In genomic region chr5:56264417-56265025, GRCh38 we compare ENCODE assay signal across 8 cellular contexts. TPM values are rescaled to one million over a fixed set of nuclear protein-coding genes. Genes with fewer than 3 reads are reported as not detected.
DNase-seq lines count a peak whose midpoint lies in the region; ATAC-seq, FAIRE-seq and TF ChIP-seq lines count a peak whose summit lies in the region.

No MANE protein-coding gene starts in this region.

- TF ChIP-seq POLR2A in K562 (conservative IDR thresholded peaks at IDR 0.05) (no peak), upper lobe of left lung (IDR thresholded peaks at IDR 0.05) (no peak)

- no peaks in the 10 kb centered on the region for H3K9me1 ChIP-seq in K562 (ENCODE audit: control insufficient read depth, insufficient read depth, low read length)

- peak; percentile 85 for FAIRE-seq in K562 (lab: Jason Lieb, UNC)

- peak; percentile 29 for DNase-seq in AG08396 (ENCODE audit: low spot score)
- peak; percentile 19 for DNase-seq in GDM1 (lab: John Stamatoyannopoulos, UW)
- peak; percentile 25 for DNase-seq in NCI-H446 treated with DMSO at 0.1 percent for 48 hours (lab: John Stamatoyannopoulos, UW)
- DNase-seq in K562 (ENCODE audit: extremely low read depth in 1 of 4, low spot score in 3 of 4), result peak; percentile 42 to 62 (median 58)
- DNase-seq in kidney glomerular epithelial cell (lab: John Stamatoyannopoulos, UW), result peak; percentile 14
- DNase-seq in upper lobe of left lung, result peak in 1 of 2 donors; percentile 31

- H4K20me1 ChIP-seq in K562 (replicated peaks; ENCODE audit: control insufficient read depth, insufficient read depth, low read length), result no peaks in the 10 kb centered on the region

- H3K9me3 ChIP-seq in K562 (replicated peaks; ENCODE audit: control insufficient read depth, insufficient read depth, low read depth, low read length) (no peaks in the 10 kb centered on the region), upper lobe of left lung (no peaks in the 10 kb centered on the region)

- H3K36me3 ChIP-seq in K562 (ENCODE audit: control insufficient read depth, insufficient read depth, low read length) (no peaks in the 10 kb centered on the region), upper lobe of left lung (no peaks in the 10 kb centered on the region)

- POLR2A ChIA-PET in K562 (lab: Yijun Ruan, JAX), result interaction anchor here (0.6 kb wide), 1 partner anchor 996 kb away, joined by 3 read pairs; no protein-coding TSS in a partner anchor

- ATAC-seq in K562 (peak; percentile 91), upper lobe of left lung (ENCODE audit: low FRiP score in 2 of 2) (peak; percentile 65 to 76), GM19463 (IDR thresholded peaks at IDR 0.05; ENCODE audit: unreplicated experiment) (no peak), GM18861 (IDR thresholded peaks at IDR 0.05; ENCODE audit: unreplicated experiment) (no peak)

- no TSS peak for BruUV-seq in K562 (replicated peaks; lab: Mats Ljungman, UMichigan)

- H3K4me1 ChIP-seq in K562 (replicated peaks in 1 of 2; ENCODE audit: control insufficient read depth in 2 of 2, insufficient read depth in 2 of 2, low read length in 2 of 2) (peaks cover 0 to under 1% of the 10 kb centered on the region in 2 experiments; a peak in 1 of 5 replicates), upper lobe of left lung (peaks cover 0 to 4% (median 0%) of the 10 kb centered on the region in 4 donors)

- intact Hi-C loops in K562 (cut with micrococcal nuclease), result no loop called here

- no peaks in the 10 kb centered on the region for H3K27me3 ChIP-seq in K562 (ENCODE audit: control insufficient read depth in 2 of 2, insufficient read depth in 2 of 2, low read length in 2 of 2)
- H3K27me3 ChIP-seq in upper lobe of left lung, result no peaks in the 10 kb centered on the region

- no peak overlapping the region for H3K27ac ChIP-seq in K562 (ENCODE audit: extremely low read depth, low read depth, low read length)
- no peak overlapping the region for H3K27ac ChIP-seq in upper lobe of left lung

- no peaks in the 10 kb centered on the region for H3K79me2 ChIP-seq in K562 (ENCODE audit: control insufficient read depth, insufficient read depth, low read length)

- peak; percentile 30 to 78; a peak in 3 of 4 replicates for TF ChIP-seq RAD21 in K562 (CRISPR knock-in tag; conservative IDR thresholded peaks at IDR 0.05 in 1 of 2, IDR thresholded peaks at IDR 0.05 in 1 of 2)

- no peak overlapping the region for H3K4me3 ChIP-seq in K562
- no peak overlapping the region for H3K4me3 ChIP-seq in upper lobe of left lung

- H3K4me2 ChIP-seq in K562 (ENCODE audit: insufficient read depth, low read length), result no peak overlapping the region

- no peak overlapping the region for H3K9ac ChIP-seq in K562 (ENCODE audit: insufficient read depth in 1 of 2, low read depth in 2 of 2, low read length in 2 of 2)

- TF ChIP-seq EP300 in K562 (IDR thresholded peaks at IDR 0.05; ENCODE audit: low read length), result no peak
- no peak for TF ChIP-seq EP300 in upper lobe of left lung (IDR thresholded peaks at IDR 0.05)

- WGBS in K562 (ENCODE audit: insufficient coverage, low coverage, missing lambda C conversion rate), result 50% methylated on average over 5 of the region's 5 CpGs
- 56 to 59% methylated on average over 5 of the region's 5 CpGs for WGBS in upper lobe of left lung, 2 donors

- CTCF ChIA-PET in K562 (lab: Yijun Ruan, JAX; ENCODE audit: low intra/inter-chr PET ratio), result interaction anchor here (1.1 kb wide), 1 partner anchor 329 kb away, joined by 4 read pairs; no protein-coding TSS in a partner anchor

- no peak overlapping the region for H2AFZ ChIP-seq in K562 (ENCODE audit: low read depth, low read length)

- TF ChIP-seq CTCF in K562 (IDR thresholded peaks at IDR 0.05 in 2 of 3, conservative IDR thresholded peaks at IDR 0.05 in 1 of 3; ENCODE audit: insufficient read depth in 2 of 3, low read depth in 1 of 3, low read length in 3 of 3) (peak; percentile 71 to 91 (median 81)), upper lobe of left lung (IDR thresholded peaks at IDR 0.05) (peak; percentile 47 to 55 (median 51))

- in situ Hi-C loops in K562 (cut with MboI), result no loop called here

TF ChIP-seq in K562, 482 proteins besides CTCF, POLR2A, EP300 and RAD21 (continues in another document):
- TF ChIP-seq ZNF407 (IDR thresholded peaks at IDR 0.05; ENCODE audit: low read depth) (peak; percentile 76), ZBTB12 (CRISPR knock-in tag; IDR thresholded peaks at IDR 0.05) (no peak)

RNA-seq across cellular contexts. Expression of gene ANKRD55, which starts 31.4 kb away (rescaled TPM):
- total RNA-seq in K562 (2011; cell fraction: chromatin; rRNA removed; ENCODE audit: low replicate concordance), result 2.5 and 3.5 TPM in 2 replicates
- total RNA-seq in K562 (2011; cell fraction: nucleolus; rRNA removed), result 0.92 and 2.2 TPM in 2 replicates
- total RNA-seq in K562 (2011; cell fraction: nucleoplasm; rRNA removed), result 1.6 and 2.2 TPM in 2 replicates
- 4.4 and 4.8 TPM in 2 replicates for total RNA-seq in K562 (2014; rRNA removed)
- total RNA-seq in K562 (2014; rRNA removed; fragmentation: Illumina TruSeq; extraction: Trizol), result 3.2 and 3.5 TPM in 2 replicates
- total RNA-seq in K562 (2015; rRNA removed; fragmentation: Illumina TruSeq; extraction: Trizol), result 7.1 and 7.5 TPM in 2 replicates
- total RNA-seq in K562 (2021), result 3.4 and 3.6 TPM in 2 replicates
- 2.3 and 10.6 TPM in 2 replicates for polyA plus RNA-seq in K562 (2011; rRNA removed)
- polyA plus RNA-seq in K562 (2011; cell fraction: cytosol; rRNA removed), result 2.2 and 8.9 TPM in 2 replicates
- polyA plus RNA-seq in K562 (2011; cell fraction: nucleus; rRNA removed), result 1.2 and 6.2 TPM in 2 replicates
- 8.3 and 11.9 TPM in 2 replicates for polyA plus RNA-seq in K562 (2012)
- polyA plus RNA-seq in K562 (2014; fragmentation: Illumina TruSeq; extraction: Trizol), result 5.8 and 6.5 TPM in 2 replicates
- 10 to 100 TPM in 1 of 2 experiments, 1 to 10 TPM in 1; 10.0 to 10.2 TPM for polyA plus RNA-seq in K562 (2014; fragmentation: Nextera tagmentation; extraction: Ambion mirVana)
- polyA plus RNA-seq in K562 (2014; rRNA removed), result 4.6 TPM in 2 replicates
- polyA minus RNA-seq in K562 (2011; rRNA and poly(A)+ RNA removed), result 2.0 and 11.6 TPM in 2 replicates
- 4.0 TPM in 1 of 2 replicates, not detected in the other for polyA minus RNA-seq in K562 (2011; cell fraction: cytosol; rRNA and poly(A)+ RNA removed)
- 1.2 and 3.1 TPM in 2 replicates for polyA minus RNA-seq in K562 (2011; cell fraction: nucleus; rRNA and poly(A)+ RNA removed)
- 1 to 10 TPM in 1 of 6 donors, under 1 TPM in 4, not detected in 1; 0.23 to 1.7 (median 0.98) TPM for total RNA-seq in upper lobe of left lung

Comparison
In these comparisons a context has a peak if more than half of its experiments do, and no peak if none do; other contexts are left out.
1. ATAC-seq: peak in K562 (single experiment) and upper lobe of left lung (2 of 2); none in GM19463 (single experiment) and GM18861 (single experiment).